Comparison of ENCODE assay signal across 9 cellular contexts in genomic region chr20:56467969-56468316, GRCh38. TPM values are rescaled to one million over a fixed set of nuclear protein-coding genes. Genes with fewer than 3 reads are reported as not detected.
DNase-seq lines count a peak whose midpoint lies in the region; ATAC-seq, FAIRE-seq and TF ChIP-seq lines count a peak whose summit lies in the region.
"Had no signal": no experiment of that assay in that cellular context is flagged by ENCODE, and none has a peak within 500 bp of the region (broad histone marks: within the 10 kb centered on the region; RNA-seq: fewer than 3 reads in every experiment).

No MANE protein-coding gene starts in this region.

- FAIRE-seq in H54 (lab: Jason Lieb, UNC) (no peak), urothelium cell line (lab: Jason Lieb, UNC) (no peak)
- FAIRE-seq: colon had no signal

- H3K4me1 ChIP-seq in left lung (peaks cover 4 to 67% of the 10 kb centered on the region in 2 donors), tibial artery (peaks cover 0 to 28% (median 17%) of the 10 kb centered on the region in 4 donors)

- TF ChIP-seq POLR2A in H54 (IDR thresholded peaks at IDR 0.05; ENCODE audit: low read depth, low read length) = no peak

- peaks cover 48% of the 10 kb centered on the region for H3K4me1 Mint-ChIP-seq in activated T-cell treated with anti-CD3 and anti-CD28 coated beads, Interleukin-2, amount 50 U/mL, for 24 hours (ENCODE audit: low read depth)

- H3K4me3 Mint-ChIP-seq in activated T-cell treated with anti-CD3 and anti-CD28 coated beads, Interleukin-2, amount 50 U/mL, for 24 hours = peak overlapping the region; percentile 100

- peak overlapping the region; percentile 99 for H3K27ac Mint-ChIP-seq in activated T-cell treated with anti-CD3 and anti-CD28 coated beads, Interleukin-2, amount 50 U/mL, for 24 hours
- H3K27ac Mint-ChIP-seq in activated naive CD4-positive, alpha-beta T cell treated with anti-CD3 and anti-CD28 coated beads, Interleukin-2, amount 50 U/mL, for 72 hours = peak overlapping the region; percentile 97 to 100

- no peaks in the 10 kb centered on the region for H3K27me3 Mint-ChIP-seq in activated T-cell treated with anti-CD3 and anti-CD28 coated beads, Interleukin-2, amount 50 U/mL, for 24 hours

- H3K36me3 Mint-ChIP-seq in activated T-cell treated with anti-CD3 and anti-CD28 coated beads, Interleukin-2, amount 50 U/mL, for 24 hours (ENCODE audit: low read depth) = peaks cover 36% of the 10 kb centered on the region
- H3K36me3 Mint-ChIP-seq in activated naive CD4-positive, alpha-beta T cell treated with anti-CD3 and anti-CD28 coated beads, Interleukin-2, amount 50 U/mL, for 72 hours = peaks cover 5 to 11% of the 10 kb centered on the region in 2 donors

- peak overlapping the region; percentile 58 to 71 for H3K4me3 ChIP-seq in left lung
- H3K4me3 ChIP-seq in tibial artery = peak overlapping the region; percentile 89 to 91

- peak; percentile 1 to 8 for ATAC-seq in activated naive CD4-positive, alpha-beta T cell treated with anti-CD3 and anti-CD28 coated beads, Interleukin-2, amount 50 U/mL, for 72 hours
- peak; percentile 6 for ATAC-seq in left lung

- no peak for TF ChIP-seq CTCF in left lung (IDR thresholded peaks at IDR 0.05)
- TF ChIP-seq CTCF in tibial artery (IDR thresholded peaks at IDR 0.05) = no peak

- H3K27me3 ChIP-seq in left lung (no peaks in the 10 kb centered on the region), tibial artery (no peaks in the 10 kb centered on the region)

- peak overlapping the region; percentile 36 to 91 for H3K27ac ChIP-seq in left lung
- peak overlapping the region; percentile 85 to 91 for H3K27ac ChIP-seq in tibial artery

- no peaks in the 10 kb centered on the region for H3K9me3 Mint-ChIP-seq in activated T-cell treated with anti-CD3 and anti-CD28 coated beads, Interleukin-2, amount 50 U/mL, for 24 hours
- no peaks in the 10 kb centered on the region for H3K9me3 Mint-ChIP-seq in activated naive CD4-positive, alpha-beta T cell treated with anti-CD3 and anti-CD28 coated beads, Interleukin-2, amount 50 U/mL, for 72 hours

- intact Hi-C loops in left lung (cut with DNase I) = no loop called here
- intact Hi-C loops in tibial artery (cut with DNase I; ENCODE audit: low total_unique reads) = loop anchor here (2.0 kb wide), 1 partner anchor 109 kb away; the partner anchor contains the start of gene FAM210B

- H3K9me3 ChIP-seq in left lung (no peaks in the 10 kb centered on the region), tibial artery (no peaks in the 10 kb centered on the region)

- no peak for DNase-seq in activated T-cell treated with anti-CD3 and anti-CD28 coated beads, Interleukin-2, amount 50 U/mL, for 24 hours
- no peak for DNase-seq in activated T-cell treated with anti-CD3 and anti-CD28 coated beads, Interleukin-2, amount 50 U/mL, for 1 hour
- DNase-seq in activated naive CD4-positive, alpha-beta T cell treated with anti-CD3 and anti-CD28 coated beads, Interleukin-2, amount 50 U/mL, for 72 hours (ENCODE audit: low spot score in 2 of 2) = no peak
- DNase-seq in left lung (no peak), tibial artery (no peak), NCI-H2029 (lab: John Stamatoyannopoulos, UW) (no peak), H54 (ENCODE audit: insufficient read length, low spot score) (no peak), urothelium cell line (ENCODE audit: low spot score) (no peak)

- H3K36me3 ChIP-seq in left lung = peaks cover 0 to 7% of the 10 kb centered on the region in 2 donors
- H3K36me3 ChIP-seq in tibial artery = peaks cover 0 to 11% (median 0%) of the 10 kb centered on the region in 3 donors

RNA-seq across cellular contexts. Expression of gene RTF2, which starts 0.5 kb away (rescaled TPM):
- total RNA-seq in activated naive CD4-positive, alpha-beta T cell treated with anti-CD3 and anti-CD28 coated beads, Interleukin-2, amount 50 U/mL, for 72 hours = 10 to 100 TPM; 75.8 to 85.5 TPM
- total RNA-seq in left lung = 10 to 100 TPM; 68.2 to 85.1 TPM

RNA-seq across cellular contexts. Expression of gene CASS4, which starts 55.9 kb away (rescaled TPM):
- total RNA-seq in activated naive CD4-positive, alpha-beta T cell treated with anti-CD3 and anti-CD28 coated beads, Interleukin-2, amount 50 U/mL, for 72 hours = 1 to 10 TPM; 5.1 to 6.5 TPM
- total RNA-seq in left lung = 10 to 100 TPM; 14.4 to 28.1 TPM

RNA-seq across cellular contexts. Expression of gene FAM209A, which starts 56.6 kb away (rescaled TPM):
- total RNA-seq in activated naive CD4-positive, alpha-beta T cell treated with anti-CD3 and anti-CD28 coated beads, Interleukin-2, amount 50 U/mL, for 72 hours = 1 to 10 TPM in 1 of 2 donors, under 1 TPM in 1; 0.77 to 1.1 TPM
- total RNA-seq in left lung = under 1 TPM in 1 of 2 donors, not detected in 1; 0.81 TPM
